8 cellular contexts compared by ENCODE assay signal in genomic region chr4:1777822-1778641, GRCh38. TPM values are rescaled to one million over a fixed set of nuclear protein-coding genes. Genes with fewer than 3 reads are reported as not detected.
A peak's percentile ranks its signal among the peaks of the same experiment; 100 is the strongest.
DNase-seq lines count a peak whose midpoint lies in the region; ATAC-seq, FAIRE-seq and TF ChIP-seq lines count a peak whose summit lies in the region.

No MANE protein-coding gene starts in this region.

- H3K27me3 ChIP-seq in SJSA1 (replicated peaks) (no peaks in the 10 kb centered on the region), prostate gland (replicated peaks; ENCODE audit: insufficient read depth) (no peaks in the 10 kb centered on the region)

- WGBS in prostate gland, result 37% methylated on average over 24 of the region's 27 CpGs

- TF ChIP-seq CTCF in glutamatergic neuron (IDR thresholded peaks at IDR 0.05; ENCODE audit: partially characterized antibody, unreplicated experiment) (no peak), progenitor cell of endocrine pancreas (IDR thresholded peaks at IDR 0.05; ENCODE audit: unreplicated experiment) (peak; percentile 56), prostate gland (IDR thresholded peaks at IDR 0.05) (no peak)
- TF ChIP-seq CTCF in activated CD8-positive, alpha-beta T cell treated with anti-CD3 and anti-CD28 coated beads for 36 hours (IDR thresholded peaks at IDR 0.05), result no peak

- DNase-seq in H54 (ENCODE audit: insufficient read length, low spot score) (peak; percentile 75), SJSA1 (ENCODE audit: low read depth in 1 of 2, low spot score in 2 of 2) (peak; percentile 25 to 66), glutamatergic neuron (peak; percentile 51), progenitor cell of endocrine pancreas (ENCODE audit: low spot score, unreplicated experiment) (peak; percentile 81), prostate gland (ENCODE audit: low spot score) (no peak)
- no peak for DNase-seq in stimulated activated naive CD8-positive, alpha-beta T cell treated with anti-CD3 and anti-CD28 coated beads, Interleukin-15, amount 100 ng/mL, for 72 hours
- no peak for DNase-seq in activated CD8-positive, alpha-beta T cell treated with anti-CD3 and anti-CD28 coated beads for 36 hours

- H3K27me3 Mint-ChIP-seq in glutamatergic neuron (ENCODE audit: unreplicated experiment) (peaks cover 1% of the 10 kb centered on the region), progenitor cell of endocrine pancreas (no peaks in the 10 kb centered on the region)
- H3K27me3 Mint-ChIP-seq in stimulated activated naive CD8-positive, alpha-beta T cell treated with anti-CD3 and anti-CD28 coated beads, Interleukin-15, amount 100 ng/mL, for 72 hours, result peaks cover 8% of the 10 kb centered on the region
- no peaks in the 10 kb centered on the region for H3K27me3 Mint-ChIP-seq in activated CD8-positive, alpha-beta T cell treated with anti-CD3 and anti-CD28 coated beads for 36 hours

- H3K9me3 Mint-ChIP-seq in glutamatergic neuron (ENCODE audit: unreplicated experiment) (peaks cover 2% of the 10 kb centered on the region), progenitor cell of endocrine pancreas (ENCODE audit: low read depth) (no peaks in the 10 kb centered on the region)
- H3K9me3 Mint-ChIP-seq in stimulated activated naive CD8-positive, alpha-beta T cell treated with anti-CD3 and anti-CD28 coated beads, Interleukin-15, amount 100 ng/mL, for 72 hours, result no peaks in the 10 kb centered on the region
- no peaks in the 10 kb centered on the region for H3K9me3 Mint-ChIP-seq in activated CD8-positive, alpha-beta T cell treated with anti-CD3 and anti-CD28 coated beads for 36 hours

- H3K36me3 ChIP-seq in SJSA1 (no peaks in the 10 kb centered on the region), prostate gland (no peaks in the 10 kb centered on the region)

- CTCF ChIA-PET in activated CD8-positive, alpha-beta T cell treated with anti-CD3 and anti-CD28 coated beads for 36 hours (lab: Charles Lee), result interaction anchor here (1.7 to 2.4 kb wide), 2 partner anchors 10 to 30 kb away, joined by 6 read pairs; no protein-coding TSS in a partner anchor

- H3K27ac Mint-ChIP-seq in glutamatergic neuron (ENCODE audit: unreplicated experiment) (no peak overlapping the region), progenitor cell of endocrine pancreas (peak overlapping the region; percentile 85)
- H3K27ac Mint-ChIP-seq in stimulated activated naive CD8-positive, alpha-beta T cell treated with anti-CD3 and anti-CD28 coated beads, Interleukin-15, amount 100 ng/mL, for 72 hours, result no peak overlapping the region
- H3K27ac Mint-ChIP-seq in activated CD8-positive, alpha-beta T cell treated with anti-CD3 and anti-CD28 coated beads for 36 hours, result no peak overlapping the region

- no peak for ATAC-seq in stimulated activated naive CD8-positive, alpha-beta T cell treated with anti-CD3 and anti-CD28 coated beads, Interleukin-15, amount 100 ng/mL, for 72 hours
- no peak for ATAC-seq in activated CD8-positive, alpha-beta T cell treated with anti-CD3 and anti-CD28 coated beads for 36 hours
- no peak for ATAC-seq in GM21825 (IDR thresholded peaks at IDR 0.05; ENCODE audit: unreplicated experiment)

- H3K4me1 Mint-ChIP-seq in glutamatergic neuron (ENCODE audit: low read depth, unreplicated experiment) (no peaks in the 10 kb centered on the region), progenitor cell of endocrine pancreas (ENCODE audit: low read depth) (peaks cover 24% of the 10 kb centered on the region)
- no peaks in the 10 kb centered on the region for H3K4me1 Mint-ChIP-seq in stimulated activated naive CD8-positive, alpha-beta T cell treated with anti-CD3 and anti-CD28 coated beads, Interleukin-15, amount 100 ng/mL, for 72 hours
- H3K4me1 Mint-ChIP-seq in activated CD8-positive, alpha-beta T cell treated with anti-CD3 and anti-CD28 coated beads for 36 hours (ENCODE audit: low read depth), result no peaks in the 10 kb centered on the region

- H3K4me1 ChIP-seq in SJSA1 (replicated peaks) (peaks cover 8% of the 10 kb centered on the region), prostate gland (replicated peaks) (no peaks in the 10 kb centered on the region)

- H3K4me3 ChIP-seq in SJSA1 (no peak overlapping the region), prostate gland (no peak overlapping the region)

- no peak for TF ChIP-seq POLR2A in H54 (IDR thresholded peaks at IDR 0.05; ENCODE audit: low read depth, low read length)
- no peak for TF ChIP-seq POLR2A in prostate gland (IDR thresholded peaks at IDR 0.05)

- POLR2A ChIA-PET in activated CD8-positive, alpha-beta T cell treated with anti-CD3 and anti-CD28 coated beads for 36 hours (lab: Charles Lee), result no interaction called here

- H3K4me3 Mint-ChIP-seq in glutamatergic neuron (ENCODE audit: unreplicated experiment) (no peak overlapping the region), progenitor cell of endocrine pancreas (ENCODE audit: low read depth) (no peak overlapping the region)
- no peak overlapping the region for H3K4me3 Mint-ChIP-seq in stimulated activated naive CD8-positive, alpha-beta T cell treated with anti-CD3 and anti-CD28 coated beads, Interleukin-15, amount 100 ng/mL, for 72 hours
- H3K4me3 Mint-ChIP-seq in activated CD8-positive, alpha-beta T cell treated with anti-CD3 and anti-CD28 coated beads for 36 hours, result no peak overlapping the region

- H3K36me3 Mint-ChIP-seq in glutamatergic neuron (ENCODE audit: unreplicated experiment), result no peaks in the 10 kb centered on the region
- no peaks in the 10 kb centered on the region for H3K36me3 Mint-ChIP-seq in progenitor cell of endocrine pancreas (ENCODE audit: insufficient read depth)
- H3K36me3 Mint-ChIP-seq in activated CD8-positive, alpha-beta T cell treated with anti-CD3 and anti-CD28 coated beads for 36 hours (ENCODE audit: low read depth), result no peaks in the 10 kb centered on the region

- H3K27ac ChIP-seq in SJSA1 (no peak overlapping the region), prostate gland (no peak overlapping the region)

- FAIRE-seq in H54 (lab: Jason Lieb, UNC), result no peak

- no peaks in the 10 kb centered on the region for H3K9me3 ChIP-seq in SJSA1 (replicated peaks)
- no peaks in the 10 kb centered on the region for H3K9me3 ChIP-seq in prostate gland

- intact Hi-C loops in prostate gland (cut with DNase I), result no loop called here
- intact Hi-C loops in activated CD8-positive, alpha-beta T cell treated with anti-CD3 and anti-CD28 coated beads for 36 hours (cut with micrococcal nuclease), result no loop called here

RNA-seq across cellular contexts. Expression of gene FGFR3, which starts 15.1 kb away (rescaled TPM):
- 10.2 and 13.8 TPM in 2 replicates for total RNA-seq in SJSA1 (2014; rRNA removed; shearing (Covaris generic))
- total RNA-seq in glutamatergic neuron (ENCODE audit: unreplicated experiment), result 11.3 TPM
- 169 and 185 TPM in 2 replicates for total RNA-seq in progenitor cell of endocrine pancreas
- 10 to 100 TPM in 1 of 2 donors, 1 to 10 TPM in 1; 8.7 to 78.2 TPM for total RNA-seq in prostate gland
- total RNA-seq in activated CD8-positive, alpha-beta T cell treated with anti-CD3 and anti-CD28 coated beads for 36 hours, result 1 to 10 TPM in 1 of 2 experiments, under 1 TPM in 1; 0.07 to 1.0 TPM

RNA-seq across cellular contexts. Expression of gene TACC3, which starts 56.7 kb away (rescaled TPM):
- 19.2 and 21.5 TPM in 2 replicates for total RNA-seq in SJSA1 (2014; rRNA removed; shearing (Covaris generic))
- total RNA-seq in glutamatergic neuron (ENCODE audit: unreplicated experiment) (23.0 TPM), progenitor cell of endocrine pancreas (56.2 and 58.3 TPM in 2 replicates), prostate gland (10 to 100 TPM in 1 of 2 donors, 1 to 10 TPM in 1; 4.3 to 35.6 TPM)
- total RNA-seq in activated CD8-positive, alpha-beta T cell treated with anti-CD3 and anti-CD28 coated beads for 36 hours, result 100 to 1,000 TPM; 190 to 200 TPM

RNA-seq across cellular contexts. Expression of gene TMEM129, which starts 56.9 kb away (rescaled TPM):
- total RNA-seq in SJSA1 (2014; rRNA removed; shearing (Covaris generic)), result 9.3 and 14.7 TPM in 2 replicates
- total RNA-seq in glutamatergic neuron (ENCODE audit: unreplicated experiment), result 23.8 TPM
- total RNA-seq in progenitor cell of endocrine pancreas, result 29.9 and 30.0 TPM in 2 replicates
- 10 to 100 TPM; 73.7 to 81.7 TPM for total RNA-seq in prostate gland
- total RNA-seq in activated CD8-positive, alpha-beta T cell treated with anti-CD3 and anti-CD28 coated beads for 36 hours, result 10 to 100 TPM; 17.8 to 18.2 TPM

Comparison
In these comparisons a context has a peak if more than half of its experiments do, and no peak if none do; other contexts are left out.
1. DNase-seq: peak in H54 (single experiment), SJSA1 (2 of 2), glutamatergic neuron (single experiment) and progenitor cell of endocrine pancreas (single experiment); none in stimulated activated naive CD8-positive, alpha-beta T cell treated with anti-CD3 and anti-CD28 coated beads, Interleukin-15, amount 100 ng/mL, for 72 hours (0 of 2), prostate gland (single experiment) and activated CD8-positive, alpha-beta T cell treated with anti-CD3 and anti-CD28 coated beads for 36 hours (single experiment).